Comparison of ENCODE assay signal across 8 cellular contexts in the genomic region with DNA sequence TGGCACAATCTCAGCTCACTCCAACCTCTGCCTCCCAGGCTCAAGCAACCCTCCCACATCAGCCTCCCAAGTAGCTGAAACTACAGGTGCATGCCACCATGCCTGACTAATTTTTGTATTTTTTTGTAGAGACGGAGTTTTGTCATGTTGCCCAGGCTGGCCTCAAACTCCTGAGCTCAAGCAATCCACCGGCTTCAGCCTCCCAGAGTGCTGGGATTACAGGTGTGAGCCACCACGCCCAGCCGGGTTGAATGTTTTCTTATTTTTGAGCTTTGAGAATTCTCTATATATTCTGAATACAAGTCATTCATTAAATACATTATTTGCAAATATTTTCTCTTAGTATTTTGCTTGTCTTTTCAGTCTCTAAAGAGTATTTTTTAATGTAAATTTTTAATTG. TPM values are rescaled to one million over a fixed set of nuclear protein-coding genes. Genes with fewer than 3 reads are reported as not detected.
DNase-seq lines count a peak whose midpoint lies in the region; ATAC-seq and TF ChIP-seq lines count a peak whose summit lies in the region.
"Not testable (repeated sequence)": the region's sequence is repeated elsewhere in the genome, so short reads cannot be mapped to it uniquely, and the experiment has no call there.

No MANE protein-coding gene starts in this region.

- peak overlapping the region; percentile 49; the same call in 1 of the 2 replicates for H3K27ac Mint-ChIP-seq in HFFc6
- peak overlapping the region; percentile 68 for H3K27ac Mint-ChIP-seq in activated T-helper 17 cell treated with anti-CD3 and anti-CD28 coated beads, Interleukin-2, amount 50 U/mL, for 72 hours
- peak overlapping the region; percentile 23 for H3K27ac Mint-ChIP-seq in activated naive CD8-positive, alpha-beta T cell treated with anti-CD3 and anti-CD28 coated beads for 36 hours
- H3K27ac Mint-ChIP-seq in stimulated activated naive B cell treated with anti-CD40 and anti-IgM and Interleukin-4, amounts not matched to agents 10 μg/mL and 1 μg/mL and 100 μg/mL, for 72 hours = peak overlapping the region; percentile 27

- not testable (repeated sequence) for ATAC-seq in activated T-helper 17 cell treated with anti-CD3 and anti-CD28 coated beads, Interleukin-2, amount 50 U/mL, for 72 hours (replicated peaks); stimulated activated naive B cell treated with anti-CD40 and anti-IgM and Interleukin-4, amounts not matched to agents 10 μg/mL and 1 μg/mL and 100 μg/mL, for 72 hours (replicated peaks)

- H3K4me3 Mint-ChIP-seq in HFFc6; activated naive CD8-positive, alpha-beta T cell treated with anti-CD3 and anti-CD28 coated beads for 36 hours: not testable (repeated sequence)
- H3K4me3 Mint-ChIP-seq in activated T-helper 17 cell treated with anti-CD3 and anti-CD28 coated beads, Interleukin-2, amount 50 U/mL, for 72 hours = peak overlapping the region; percentile 61
- H3K4me3 Mint-ChIP-seq in stimulated activated naive B cell treated with anti-CD40 and anti-IgM and Interleukin-4, amounts not matched to agents 10 μg/mL and 1 μg/mL and 100 μg/mL, for 72 hours = peak overlapping the region; percentile 51 to 67

- not testable (repeated sequence) for TF ChIP-seq CTCF in HFFc6 (IDR thresholded peaks at IDR 0.05)

- H3K9me3 Mint-ChIP-seq in HFFc6; activated T-helper 17 cell treated with anti-CD3 and anti-CD28 coated beads, Interleukin-2, amount 50 U/mL, for 72 hours; activated naive CD8-positive, alpha-beta T cell treated with anti-CD3 and anti-CD28 coated beads for 36 hours: not testable (repeated sequence)
- peaks cover 5 to 11% of the 10 kb centered on the region in 2 donors for H3K9me3 Mint-ChIP-seq in stimulated activated naive B cell treated with anti-CD40 and anti-IgM and Interleukin-4, amounts not matched to agents 10 μg/mL and 1 μg/mL and 100 μg/mL, for 72 hours

- H3K27me3 Mint-ChIP-seq in HFFc6 (ENCODE audit: insufficient read depth); activated T-helper 17 cell treated with anti-CD3 and anti-CD28 coated beads, Interleukin-2, amount 50 U/mL, for 72 hours; activated naive CD8-positive, alpha-beta T cell treated with anti-CD3 and anti-CD28 coated beads for 36 hours; stimulated activated naive B cell treated with anti-CD40 and anti-IgM and Interleukin-4, amounts not matched to agents 10 μg/mL and 1 μg/mL and 100 μg/mL, for 72 hours: not testable (repeated sequence)

- H3K4me1 Mint-ChIP-seq in HFFc6 (ENCODE audit: low read depth) = peaks cover 83% of the 10 kb centered on the region
- H3K4me1 Mint-ChIP-seq in activated T-helper 17 cell treated with anti-CD3 and anti-CD28 coated beads, Interleukin-2, amount 50 U/mL, for 72 hours = peaks cover 62% of the 10 kb centered on the region
- peaks cover 82% of the 10 kb centered on the region for H3K4me1 Mint-ChIP-seq in activated naive CD8-positive, alpha-beta T cell treated with anti-CD3 and anti-CD28 coated beads for 36 hours
- H3K4me1 Mint-ChIP-seq in stimulated activated naive B cell treated with anti-CD40 and anti-IgM and Interleukin-4, amounts not matched to agents 10 μg/mL and 1 μg/mL and 100 μg/mL, for 72 hours = peaks cover 53 to 84% of the 10 kb centered on the region in 2 donors

- not testable (repeated sequence) for DNase-seq in HFFc6; activated naive CD8-positive, alpha-beta T cell treated with anti-CD3 and anti-CD28 coated beads for 36 hours; stimulated activated naive B cell treated with anti-CD40 and anti-IgM and Interleukin-4, amounts not matched to agents 10 μg/mL and 1 μg/mL and 100 μg/mL, for 72 hours
- DNase-seq in activated CD4-positive, CD25-positive, alpha-beta regulatory T cell treated with anti-CD3 and anti-CD28 coated beads, Interleukin-2, amount 50 U/mL, for 72 hours = peak; percentile 13
- DNase-seq in activated CD8-positive, alpha-beta memory T cell treated with anti-CD3 and anti-CD28 coated beads for 24 hours = peak; percentile 41
- DNase-seq in mesenteric fat pad (ENCODE audit: low spot score) = peak; percentile 65
- DNase-seq in ureter (ENCODE audit: low spot score) = peak; percentile 27

- peaks cover 18% of the 10 kb centered on the region for H3K36me3 Mint-ChIP-seq in HFFc6 (ENCODE audit: low read depth)
- peaks cover 69% of the 10 kb centered on the region for H3K36me3 Mint-ChIP-seq in activated T-helper 17 cell treated with anti-CD3 and anti-CD28 coated beads, Interleukin-2, amount 50 U/mL, for 72 hours (ENCODE audit: low read depth)
- H3K36me3 Mint-ChIP-seq in activated naive CD8-positive, alpha-beta T cell treated with anti-CD3 and anti-CD28 coated beads for 36 hours = peaks cover 75% of the 10 kb centered on the region
- peaks cover 37 to 66% of the 10 kb centered on the region in 2 donors for H3K36me3 Mint-ChIP-seq in stimulated activated naive B cell treated with anti-CD40 and anti-IgM and Interleukin-4, amounts not matched to agents 10 μg/mL and 1 μg/mL and 100 μg/mL, for 72 hours

RNA-seq across cellular contexts. Expression of a gene that starts 19.7 kb away (rescaled TPM):
- total RNA-seq in HFFc6 (2021; fragmentation: NEBNext Ultra II Directional; extraction: Animal tissue kit (Norgen Biotek cat#: 25700)) = 10 to 100 TPM; 63.6 to 71.3 (median 66.5) TPM
- 10 to 100 TPM; 59.6 to 99.8 TPM for total RNA-seq in activated T-helper 17 cell treated with anti-CD3 and anti-CD28 coated beads, Interleukin-2, amount 50 U/mL, for 72 hours
- total RNA-seq in activated naive CD8-positive, alpha-beta T cell treated with anti-CD3 and anti-CD28 coated beads for 36 hours = 100 to 1,000 TPM; 133 to 146 TPM
- 39.6 TPM for total RNA-seq in mesenteric fat pad
- 66.1 TPM for total RNA-seq in ureter

RNA-seq across cellular contexts. Expression of a gene that starts 45.6 kb away (rescaled TPM):
- total RNA-seq in HFFc6 (2021; fragmentation: NEBNext Ultra II Directional; extraction: Animal tissue kit (Norgen Biotek cat#: 25700)) = 1 to 10 TPM; 4.1 to 5.8 (median 4.9) TPM
- total RNA-seq in activated T-helper 17 cell treated with anti-CD3 and anti-CD28 coated beads, Interleukin-2, amount 50 U/mL, for 72 hours = 1 to 10 TPM; 7.7 to 9.1 TPM
- 10 to 100 TPM in 1 of 2 experiments, 1 to 10 TPM in 1; 9.9 to 12.2 TPM for total RNA-seq in activated naive CD8-positive, alpha-beta T cell treated with anti-CD3 and anti-CD28 coated beads for 36 hours
- 3.5 TPM for total RNA-seq in mesenteric fat pad
- 13.9 TPM for total RNA-seq in ureter
